Comparison of ENCODE assay signal across 1 cellular context in genomic region chr9:135992486-135993408, GRCh38.
A peak's percentile ranks its signal among the peaks of the same experiment; 100 is the strongest.
TF ChIP-seq lines count a peak whose summit lies in the region.

No MANE protein-coding gene starts in this region.

TF ChIP-seq in K562, 482 proteins besides CTCF, POLR2A, EP300 and RAD21 (continued from another document and continues in another):
- TF ChIP-seq, protein P1, sequence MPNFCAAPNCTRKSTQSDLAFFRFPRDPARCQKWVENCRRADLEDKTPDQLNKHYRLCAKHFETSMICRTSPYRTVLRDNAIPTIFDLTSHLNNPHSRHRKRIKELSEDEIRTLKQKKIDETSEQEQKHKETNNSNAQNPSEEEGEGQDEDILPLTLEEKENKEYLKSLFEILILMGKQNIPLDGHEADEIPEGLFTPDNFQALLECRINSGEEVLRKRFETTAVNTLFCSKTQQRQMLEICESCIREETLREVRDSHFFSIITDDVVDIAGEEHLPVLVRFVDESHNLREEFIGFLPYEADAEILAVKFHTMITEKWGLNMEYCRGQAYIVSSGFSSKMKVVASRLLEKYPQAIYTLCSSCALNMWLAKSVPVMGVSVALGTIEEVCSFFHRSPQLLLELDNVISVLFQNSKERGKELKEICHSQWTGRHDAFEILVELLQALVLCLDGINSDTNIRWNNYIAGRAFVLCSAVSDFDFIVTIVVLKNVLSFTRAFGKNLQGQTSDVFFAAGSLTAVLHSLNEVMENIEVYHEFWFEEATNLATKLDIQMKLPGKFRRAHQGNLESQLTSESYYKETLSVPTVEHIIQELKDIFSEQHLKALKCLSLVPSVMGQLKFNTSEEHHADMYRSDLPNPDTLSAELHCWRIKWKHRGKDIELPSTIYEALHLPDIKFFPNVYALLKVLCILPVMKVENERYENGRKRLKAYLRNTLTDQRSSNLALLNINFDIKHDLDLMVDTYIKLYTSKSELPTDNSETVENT (CRISPR knock-in tag; IDR thresholded peaks at IDR 0.05) = no peak
- no peak for TF ChIP-seq ZNF239 (CRISPR knock-in tag; IDR thresholded peaks at IDR 0.05)
- peak; percentile 98 for TF ChIP-seq VEZF1 (CRISPR knock-in tag; IDR thresholded peaks at IDR 0.05)
- no peak for TF ChIP-seq HDGF (IDR thresholded peaks at IDR 0.05)
- TF ChIP-seq HDAC8 (tag; IDR thresholded peaks at IDR 0.05) = no peak
- TF ChIP-seq LARP7 (IDR thresholded peaks at IDR 0.05) = no peak
- TF ChIP-seq YY1 (IDR thresholded peaks at IDR 0.05; ENCODE audit: borderline replicate concordance in 1 of 3, control insufficient read depth in 1 of 3, extremely low read depth in 1 of 3, insufficient read depth in 3 of 3, insufficient read length in 1 of 3, insufficient replicate concordance in 2 of 3, low read depth in 1 of 3, low read length in 2 of 3) = peak in 2 of 3 experiments; percentile 21 to 50
- TF ChIP-seq KAT7 (CRISPR knock-in tag; IDR thresholded peaks at IDR 0.05; ENCODE audit: borderline replicate concordance) = no peak
- TF ChIP-seq, protein P2, sequence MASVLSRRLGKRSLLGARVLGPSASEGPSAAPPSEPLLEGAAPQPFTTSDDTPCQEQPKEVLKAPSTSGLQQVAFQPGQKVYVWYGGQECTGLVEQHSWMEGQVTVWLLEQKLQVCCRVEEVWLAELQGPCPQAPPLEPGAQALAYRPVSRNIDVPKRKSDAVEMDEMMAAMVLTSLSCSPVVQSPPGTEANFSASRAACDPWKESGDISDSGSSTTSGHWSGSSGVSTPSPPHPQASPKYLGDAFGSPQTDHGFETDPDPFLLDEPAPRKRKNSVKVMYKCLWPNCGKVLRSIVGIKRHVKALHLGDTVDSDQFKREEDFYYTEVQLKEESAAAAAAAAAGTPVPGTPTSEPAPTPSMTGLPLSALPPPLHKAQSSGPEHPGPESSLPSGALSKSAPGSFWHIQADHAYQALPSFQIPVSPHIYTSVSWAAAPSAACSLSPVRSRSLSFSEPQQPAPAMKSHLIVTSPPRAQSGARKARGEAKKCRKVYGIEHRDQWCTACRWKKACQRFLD (CRISPR knock-in tag; IDR thresholded peaks at IDR 0.05) = peak; percentile 82
- no peak for TF ChIP-seq MCM2 (IDR thresholded peaks at IDR 0.05; ENCODE audit: low read depth)
- no peak for TF ChIP-seq CBFB (CRISPR knock-in tag; IDR thresholded peaks at IDR 0.05)
- TF ChIP-seq ZBTB9 (CRISPR knock-in tag; IDR thresholded peaks at IDR 0.05) = no peak
- no peak for TF ChIP-seq NELFE (IDR thresholded peaks at IDR 0.05; ENCODE audit: insufficient read depth, insufficient read length)
- TF ChIP-seq TGIF2 (CRISPR knock-in tag; IDR thresholded peaks at IDR 0.05) = no peak
- 0 out of 2 replicates have a peak, but pooled peaks have one; percentile 26 for TF ChIP-seq JUND (IDR thresholded peaks at IDR 0.05; ENCODE audit: borderline replicate concordance, low read depth, low read length)
- TF ChIP-seq JUND (tag; IDR thresholded peaks at IDR 0.05; ENCODE audit: borderline replicate concordance, low read depth, low read length) = peak; percentile 41; the same call in 1 of the 3 replicates
- peak; percentile 82; the same call in 1 of the 2 replicates for TF ChIP-seq HMG20B (CRISPR knock-in tag; IDR thresholded peaks at IDR 0.05)
- no peak for TF ChIP-seq RERE (CRISPR knock-in tag; IDR thresholded peaks at IDR 0.05; ENCODE audit: borderline replicate concordance)
- TF ChIP-seq GABPB2 (CRISPR knock-in tag; conservative IDR thresholded peaks at IDR 0.05) = no peak
- TF ChIP-seq IRF9 (tag; IDR thresholded peaks at IDR 0.05) = no peak
- TF ChIP-seq CTBP1 (IDR thresholded peaks at IDR 0.05; ENCODE audit: borderline replicate concordance) = peak; percentile 84; the same call in 1 of the 2 replicates
- no peak for TF ChIP-seq SIX5 (IDR thresholded peaks at IDR 0.05; ENCODE audit: borderline replicate concordance in 1 of 2, insufficient read depth in 1 of 2, low read depth in 1 of 2, low read length in 2 of 2)
- peak; percentile 16; the same call in 1 of the 2 replicates for TF ChIP-seq CEBPB (tag; IDR thresholded peaks at IDR 0.05)
- no peak for TF ChIP-seq NR3C1 (CRISPR knock-in tag; IDR thresholded peaks at IDR 0.05)
- no peak for TF ChIP-seq ZNF76 (CRISPR knock-in tag; IDR thresholded peaks at IDR 0.05; ENCODE audit: borderline replicate concordance)
- peak; percentile 24 to 47; a peak in 3 of 4 replicates for TF ChIP-seq NRF1 (conservative IDR thresholded peaks at IDR 0.05 in 1 of 2, IDR thresholded peaks at IDR 0.05 in 1 of 2)
- TF ChIP-seq HNRNPK (IDR thresholded peaks at IDR 0.05; ENCODE audit: low read depth, low read length, poor library complexity, severe bottlenecking) = no peak
- TF ChIP-seq, protein P3, sequence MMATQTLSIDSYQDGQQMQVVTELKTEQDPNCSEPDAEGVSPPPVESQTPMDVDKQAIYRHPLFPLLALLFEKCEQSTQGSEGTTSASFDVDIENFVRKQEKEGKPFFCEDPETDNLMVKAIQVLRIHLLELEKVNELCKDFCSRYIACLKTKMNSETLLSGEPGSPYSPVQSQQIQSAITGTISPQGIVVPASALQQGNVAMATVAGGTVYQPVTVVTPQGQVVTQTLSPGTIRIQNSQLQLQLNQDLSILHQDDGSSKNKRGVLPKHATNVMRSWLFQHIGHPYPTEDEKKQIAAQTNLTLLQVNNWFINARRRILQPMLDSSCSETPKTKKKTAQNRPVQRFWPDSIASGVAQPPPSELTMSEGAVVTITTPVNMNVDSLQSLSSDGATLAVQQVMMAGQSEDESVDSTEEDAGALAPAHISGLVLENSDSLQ (IDR thresholded peaks at IDR 0.05) = peak; percentile 90
- no peak for TF ChIP-seq MED1 (CRISPR knock-in tag; IDR thresholded peaks at IDR 0.05; ENCODE audit: borderline replicate concordance)
- 0 out of 2 replicates have a peak, but pooled peaks have one; percentile 31 for TF ChIP-seq ZNF766 (CRISPR knock-in tag; conservative IDR thresholded peaks at IDR 0.05)
- TF ChIP-seq MEIS2 (IDR thresholded peaks at IDR 0.05; ENCODE audit: partially characterized antibody) = peak; percentile 96
- TF ChIP-seq, protein P4, sequence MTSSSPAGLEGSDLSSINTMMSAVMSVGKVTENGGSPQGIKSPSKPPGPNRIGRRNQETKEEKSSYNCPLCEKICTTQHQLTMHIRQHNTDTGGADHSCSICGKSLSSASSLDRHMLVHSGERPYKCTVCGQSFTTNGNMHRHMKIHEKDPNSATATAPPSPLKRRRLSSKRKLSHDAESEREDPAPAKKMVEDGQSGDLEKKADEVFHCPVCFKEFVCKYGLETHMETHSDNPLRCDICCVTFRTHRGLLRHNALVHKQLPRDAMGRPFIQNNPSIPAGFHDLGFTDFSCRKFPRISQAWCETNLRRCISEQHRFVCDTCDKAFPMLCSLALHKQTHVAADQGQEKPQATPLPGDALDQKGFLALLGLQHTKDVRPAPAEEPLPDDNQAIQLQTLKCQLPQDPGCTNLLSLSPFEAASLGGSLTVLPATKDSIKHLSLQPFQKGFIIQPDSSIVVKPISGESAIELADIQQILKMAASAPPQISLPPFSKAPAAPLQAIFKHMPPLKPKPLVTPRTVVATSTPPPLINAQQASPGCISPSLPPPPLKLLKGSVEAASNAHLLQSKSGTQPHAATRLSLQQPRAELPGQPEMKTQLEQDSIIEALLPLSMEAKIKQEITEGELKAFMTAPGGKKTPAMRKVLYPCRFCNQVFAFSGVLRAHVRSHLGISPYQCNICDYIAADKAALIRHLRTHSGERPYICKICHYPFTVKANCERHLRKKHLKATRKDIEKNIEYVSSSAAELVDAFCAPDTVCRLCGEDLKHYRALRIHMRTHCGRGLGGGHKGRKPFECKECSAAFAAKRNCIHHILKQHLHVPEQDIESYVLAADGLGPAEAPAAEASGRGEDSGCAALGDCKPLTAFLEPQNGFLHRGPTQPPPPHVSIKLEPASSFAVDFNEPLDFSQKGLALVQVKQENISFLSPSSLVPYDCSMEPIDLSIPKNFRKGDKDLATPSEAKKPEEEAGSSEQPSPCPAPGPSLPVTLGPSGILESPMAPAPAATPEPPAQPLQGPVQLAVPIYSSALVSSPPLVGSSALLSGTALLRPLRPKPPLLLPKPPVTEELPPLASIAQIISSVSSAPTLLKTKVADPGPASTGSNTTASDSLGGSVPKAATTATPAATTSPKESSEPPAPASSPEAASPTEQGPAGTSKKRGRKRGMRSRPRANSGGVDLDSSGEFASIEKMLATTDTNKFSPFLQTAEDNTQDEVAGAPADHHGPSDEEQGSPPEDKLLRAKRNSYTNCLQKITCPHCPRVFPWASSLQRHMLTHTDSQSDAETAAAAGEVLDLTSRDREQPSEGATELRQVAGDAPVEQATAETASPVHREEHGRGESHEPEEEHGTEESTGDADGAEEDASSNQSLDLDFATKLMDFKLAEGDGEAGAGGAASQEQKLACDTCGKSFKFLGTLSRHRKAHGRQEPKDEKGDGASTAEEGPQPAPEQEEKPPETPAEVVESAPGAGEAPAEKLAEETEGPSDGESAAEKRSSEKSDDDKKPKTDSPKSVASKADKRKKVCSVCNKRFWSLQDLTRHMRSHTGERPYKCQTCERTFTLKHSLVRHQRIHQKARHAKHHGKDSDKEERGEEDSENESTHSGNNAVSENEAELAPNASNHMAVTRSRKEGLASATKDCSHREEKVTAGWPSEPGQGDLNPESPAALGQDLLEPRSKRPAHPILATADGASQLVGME (CRISPR knock-in tag; IDR thresholded peaks at IDR 0.05) = peak; percentile 56; the same call in 1 of the 2 replicates
- no peak for TF ChIP-seq NFYB (IDR thresholded peaks at IDR 0.05; ENCODE audit: extremely low read depth, insufficient read length)
- TF ChIP-seq ZBTB7A (IDR thresholded peaks at IDR 0.05; ENCODE audit: borderline replicate concordance, control insufficient read depth, low read depth, low read length) = peak; percentile 64; the same call in 1 of the 2 replicates
- no peak for TF ChIP-seq ZNF551 (CRISPR knock-in tag; IDR thresholded peaks at IDR 0.05)
- TF ChIP-seq NFIX (CRISPR knock-in tag; IDR thresholded peaks at IDR 0.05; ENCODE audit: low read depth) = peak; percentile 12; the same call in 1 of the 2 replicates
- TF ChIP-seq ZNF121 (CRISPR knock-in tag; conservative IDR thresholded peaks at IDR 0.05) = no peak
- no peak; the same call in 1 of the 2 replicates for TF ChIP-seq PTBP1 (IDR thresholded peaks at IDR 0.05; ENCODE audit: low read depth, low read length)
